Comparison of ENCODE assay signal across 8 cellular contexts in the genomic region with DNA sequence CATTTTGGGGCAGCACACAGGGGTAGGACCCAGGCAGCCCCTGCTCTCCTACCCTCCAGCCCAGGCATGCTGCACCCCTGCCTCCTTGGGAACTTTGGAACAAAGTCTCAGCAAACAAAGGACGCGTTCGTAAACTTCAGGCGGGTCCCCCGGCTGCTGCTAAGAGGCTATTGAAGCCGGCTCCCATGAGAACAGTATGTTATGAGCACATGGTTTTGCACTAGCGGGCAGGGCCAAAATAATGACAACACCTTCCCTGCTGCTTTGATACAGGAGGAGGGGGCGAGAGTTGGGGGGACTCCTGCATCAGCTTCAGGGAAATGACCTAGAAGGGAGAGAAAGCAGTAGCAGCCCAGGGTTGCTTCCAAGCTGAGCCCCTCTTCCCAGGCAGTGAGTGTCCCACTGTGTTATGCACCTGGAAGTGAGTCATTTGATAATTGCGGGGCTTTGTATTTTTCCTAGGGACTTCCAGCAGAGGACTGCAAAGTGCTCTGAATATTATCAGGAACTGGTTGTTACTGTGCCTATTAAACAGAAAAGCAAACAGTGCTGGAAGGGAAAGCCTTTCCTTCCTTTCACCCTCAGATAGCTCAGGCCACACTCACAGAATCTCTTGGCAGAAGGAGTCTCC. TPM values are rescaled to one million over a fixed set of nuclear protein-coding genes. Genes with fewer than 3 reads are reported as not detected.
DNase-seq lines count a peak whose midpoint lies in the region; ATAC-seq and TF ChIP-seq lines count a peak whose summit lies in the region.

No MANE protein-coding gene starts in this region.

- ATAC-seq in psoas muscle, result no peak

- H3K36me3 ChIP-seq in HUES48 (ENCODE audit: control insufficient read depth, insufficient read depth, low read length) (no peaks in the 10 kb centered on the region), cardiac muscle cell (no peaks in the 10 kb centered on the region), psoas muscle (ENCODE audit: insufficient read depth in 1 of 2, low read depth in 1 of 2) (peaks cover 0 to 3% of the 10 kb centered on the region in 2 donors)

- H3K27ac ChIP-seq in HUES48 (ENCODE audit: low read depth, low read length) (peak overlapping the region; percentile 93), cardiac muscle cell (peak overlapping the region; percentile 84), psoas muscle (peak overlapping the region; percentile 83)

- DNase-seq in SW480 (ENCODE audit: low spot score), result peak; percentile 70
- DNase-seq in cardiac muscle cell (ENCODE audit: low read depth in 1 of 2, low spot score in 1 of 2), result peak in 1 of 2 donors; percentile 70
- no peak for DNase-seq in psoas muscle
- no peak for DNase-seq in HuH-7 (ENCODE audit: low spot score)
- no peak for DNase-seq in NOMO-1 treated with DMSO at 0.1 percent for 48 hours (lab: John Stamatoyannopoulos, UW; ENCODE audit: unreplicated experiment)
- no peak for DNase-seq in GM13976 (ENCODE audit: low spot score)
- no peak for DNase-seq in MV-4-11 (lab: John Stamatoyannopoulos, UW)

- H3K9me3 ChIP-seq in HUES48 (ENCODE audit: control insufficient read depth, insufficient read depth, low read length), result no peaks in the 10 kb centered on the region
- H3K9me3 ChIP-seq in cardiac muscle cell (ENCODE audit: low read depth), result no peaks in the 10 kb centered on the region
- no peaks in the 10 kb centered on the region for H3K9me3 ChIP-seq in psoas muscle

- peak overlapping the region; percentile 40; the same call in 1 of the 2 replicates for H3K9ac ChIP-seq in HUES48 (ENCODE audit: low read depth, low read length)

- no peak for TF ChIP-seq CTCF in cardiac muscle cell (IDR thresholded peaks at IDR 0.05; ENCODE audit: low read depth, low read length)
- TF ChIP-seq CTCF in psoas muscle (IDR thresholded peaks at IDR 0.05), result no peak
- no peak for TF ChIP-seq CTCF in GM13976 (IDR thresholded peaks at IDR 0.05; ENCODE audit: borderline replicate concordance, control extremely low read depth, extremely low read depth, insufficient read depth, missing control alignments)

- intact Hi-C loops in psoas muscle (cut with DNase I), result no loop called here

- no peaks in the 10 kb centered on the region for H3K27me3 ChIP-seq in HUES48 (ENCODE audit: control insufficient read depth, insufficient read depth, low read length)
- H3K27me3 ChIP-seq in cardiac muscle cell, result no peaks in the 10 kb centered on the region
- H3K27me3 ChIP-seq in psoas muscle (ENCODE audit: insufficient read depth in 3 of 3, low read length in 2 of 3), result no peaks in the 10 kb centered on the region

- in situ Hi-C loops in GM13976 (cut with MboI; ENCODE audit: low sequenced_read_pairs, unreplicated experiment), result no loop called here

- WGBS in psoas muscle, 3 donors, result 54 to 61% (median 60%) methylated on average over 9 of the region's 9 CpGs

- H3K4me3 ChIP-seq in HUES48 (ENCODE audit: low read depth, low read length) (0 out of 2 replicates have a peak overlapping the region, but pooled peaks have one; percentile 0), cardiac muscle cell (no peak overlapping the region), psoas muscle (peak overlapping the region; percentile 15)

- H3K4me1 ChIP-seq in HUES48 (ENCODE audit: control insufficient read depth, insufficient read depth, low read length) (peaks cover 82% of the 10 kb centered on the region), cardiac muscle cell (ENCODE audit: low read depth) (peaks cover 76% of the 10 kb centered on the region), psoas muscle (peaks cover 80% of the 10 kb centered on the region)

RNA-seq across cellular contexts. Expression of a gene that starts 6.9 kb away (rescaled TPM):
- total RNA-seq in cardiac muscle cell (12.7 and 19.0 TPM in 2 replicates), psoas muscle (10 to 100 TPM in 1 of 4 donors, 1 to 10 TPM in 3; 7.2 to 25.6 (median 8.6) TPM)
- polyA plus RNA-seq in cardiac muscle cell (20.1 and 23.3 TPM in 2 replicates), psoas muscle (100 to 1,000 TPM in 1 of 3 donors, 10 to 100 TPM in 1, 1 to 10 TPM in 1; 6.2 to 118 (median 12.3) TPM)

RNA-seq across cellular contexts. Expression of a gene that starts 22.3 kb away (rescaled TPM):
- 0.99 and 1.9 TPM in 2 replicates for total RNA-seq in cardiac muscle cell
- polyA plus RNA-seq in cardiac muscle cell, result 1.1 and 1.4 TPM in 2 replicates
- total RNA-seq in psoas muscle, result under 1 TPM; 0.21 to 0.74 (median 0.56) TPM
- polyA plus RNA-seq in psoas muscle, result 1 to 10 TPM in 1 of 3 donors, under 1 TPM in 2; 0.04 to 1.4 (median 0.07) TPM
